Comparison of ENCODE assay signal across 1 cellular context in the genomic region with DNA sequence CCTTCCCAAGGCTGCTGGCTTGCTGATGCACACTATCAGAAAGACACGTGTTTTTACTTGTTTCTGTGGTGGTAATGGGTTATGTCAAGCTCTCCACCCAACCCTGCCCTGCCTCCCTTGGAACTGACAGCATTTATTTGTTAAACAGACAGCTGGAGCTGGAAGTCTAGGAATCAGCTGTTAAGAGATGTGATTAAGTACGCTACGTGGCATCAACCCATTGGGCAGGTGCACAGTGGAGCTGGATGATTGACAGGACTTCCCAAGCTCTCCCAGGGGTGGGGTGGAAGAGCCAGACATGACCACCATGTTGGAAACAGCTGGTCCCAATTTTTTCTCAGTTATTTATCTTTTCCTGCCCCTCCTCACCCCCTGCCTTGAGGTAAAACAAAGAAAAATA.
TF ChIP-seq lines count a peak whose summit lies in the region.

No MANE protein-coding gene starts in this region.

TF ChIP-seq in SK-N-SH, 30 proteins besides CTCF, POLR2A, EP300 and RAD21:
- TF ChIP-seq JUND (IDR thresholded peaks at IDR 0.05), result no peak
- TF ChIP-seq, protein P1, sequence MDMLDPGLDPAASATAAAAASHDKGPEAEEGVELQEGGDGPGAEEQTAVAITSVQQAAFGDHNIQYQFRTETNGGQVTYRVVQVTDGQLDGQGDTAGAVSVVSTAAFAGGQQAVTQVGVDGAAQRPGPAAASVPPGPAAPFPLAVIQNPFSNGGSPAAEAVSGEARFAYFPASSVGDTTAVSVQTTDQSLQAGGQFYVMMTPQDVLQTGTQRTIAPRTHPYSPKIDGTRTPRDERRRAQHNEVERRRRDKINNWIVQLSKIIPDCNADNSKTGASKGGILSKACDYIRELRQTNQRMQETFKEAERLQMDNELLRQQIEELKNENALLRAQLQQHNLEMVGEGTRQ (IDR thresholded peaks at IDR 0.05; ENCODE audit: borderline replicate concordance, low read depth, low read length), result no peak
- no peak for TF ChIP-seq SIN3A (IDR thresholded peaks at IDR 0.05; ENCODE audit: borderline replicate concordance, low read depth, low read length)
- no peak for TF ChIP-seq MXI1 (IDR thresholded peaks at IDR 0.05; ENCODE audit: low read depth, low read length)
- TF ChIP-seq FOXM1 (IDR thresholded peaks at IDR 0.05; ENCODE audit: low read depth), result no peak
- no peak for TF ChIP-seq GATA2 (CRISPR knock-in tag; IDR thresholded peaks at IDR 0.05)
- no peak for TF ChIP-seq SMC3 (IDR thresholded peaks at IDR 0.05; ENCODE audit: low read depth, low read length)
